1 cellular context compared by ENCODE assay signal in genomic region chr17:40515011-40515410, GRCh38.
TF ChIP-seq lines count a peak whose summit lies in the region.

No MANE protein-coding gene starts in this region.

TF ChIP-seq in A549, 52 proteins besides CTCF, POLR2A, EP300 and RAD21:
- no peak for TF ChIP-seq CEBPB (IDR thresholded peaks at IDR 0.05)
- TF ChIP-seq SMC3 (IDR thresholded peaks at IDR 0.05), result no peak
- no peak for TF ChIP-seq HEYL (CRISPR knock-in tag; IDR thresholded peaks at IDR 0.05)
- TF ChIP-seq EHF (CRISPR knock-in tag; IDR thresholded peaks at IDR 0.05), result no peak
- no peak for TF ChIP-seq RCOR1 (IDR thresholded peaks at IDR 0.05; ENCODE audit: low read depth, low read length)
- no peak for TF ChIP-seq PHF8 (IDR thresholded peaks at IDR 0.05; ENCODE audit: borderline replicate concordance, low read depth)
- no peak for TF ChIP-seq ZFP36 (IDR thresholded peaks at IDR 0.05; ENCODE audit: borderline replicate concordance, partially characterized antibody)
- TF ChIP-seq MAFK (IDR thresholded peaks at IDR 0.05; ENCODE audit: partially characterized antibody), result no peak
- no peak for TF ChIP-seq REST (IDR thresholded peaks at IDR 0.05)
